20 cellular contexts compared by ENCODE assay signal in the genomic region with DNA sequence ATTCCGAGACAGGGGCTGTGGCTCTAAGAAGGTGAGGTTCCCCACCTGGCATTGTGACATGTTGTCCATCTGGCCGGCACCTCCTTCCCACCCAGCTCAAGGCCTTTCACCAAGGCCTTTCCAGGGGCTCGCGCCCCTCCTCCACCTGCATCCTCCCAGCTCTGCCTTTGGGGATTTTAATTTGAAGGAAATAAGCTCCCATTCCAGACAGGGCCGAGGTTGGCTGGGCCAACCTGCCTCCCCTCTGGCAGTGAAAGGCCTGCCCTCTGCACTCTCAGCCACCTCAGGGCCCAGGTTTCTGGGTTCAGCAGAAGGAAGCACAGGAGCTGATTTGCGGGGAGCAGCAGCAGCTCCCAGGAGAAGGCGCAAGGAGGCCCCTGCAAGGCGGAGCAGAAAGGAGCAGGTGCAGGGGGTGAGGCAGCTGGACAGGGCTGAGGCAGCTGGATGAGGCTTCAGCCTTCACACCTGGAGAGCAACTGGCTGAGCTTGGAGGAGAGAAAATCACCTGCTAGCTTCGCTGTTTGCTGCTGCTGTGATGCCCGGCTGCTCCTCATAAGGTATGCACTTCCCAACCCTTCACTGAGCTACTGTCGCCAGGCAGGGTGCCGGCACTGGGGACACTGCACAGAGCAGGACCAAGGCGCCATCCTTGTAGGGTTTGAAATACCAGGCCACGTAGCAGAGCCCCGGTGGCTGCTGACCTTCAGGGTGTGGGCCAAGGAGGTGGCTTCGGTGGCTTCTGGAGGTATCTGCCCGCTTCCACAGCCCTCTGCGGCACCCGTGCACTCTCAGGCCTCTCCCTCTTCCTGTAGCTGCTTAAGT.
A peak's percentile ranks its signal among the peaks of the same experiment; 100 is the strongest.
DNase-seq lines count a peak whose midpoint lies in the region; ATAC-seq and TF ChIP-seq lines count a peak whose summit lies in the region.
"Had no signal": no experiment of that assay in that cellular context is flagged by ENCODE, and none has a peak within 500 bp of the region (broad histone marks: within the 10 kb centered on the region; RNA-seq: fewer than 3 reads in every experiment).

No MANE protein-coding gene starts in this region.

- H3K4me3 ChIP-seq in BLaER1 treated with 17β-estradiol and CSF1 and Interleukin-3, amounts not matched to agents 10 nM and 100 nM, result no peak overlapping the region
- H3K4me3 ChIP-seq in esophagus muscularis mucosa (no peak overlapping the region), tibial artery (no peak overlapping the region)
- H3K4me3 ChIP-seq: A549, SJCRH30 had no signal

- 0 out of 22 replicates have a peak, but pooled peaks cover 0 to 11% (median 0%) of the 10 kb centered on the region in 11 experiments for H3K27me3 ChIP-seq in BLaER1 treated with 17β-estradiol and CSF1 and Interleukin-3, amounts not matched to agents 10 nM and 100 nM
- H3K27me3 ChIP-seq in esophagus muscularis mucosa (peaks cover 0 to 37% (median 0%) of the 10 kb centered on the region in 4 donors), tibial artery (no peaks in the 10 kb centered on the region)
- H3K27me3 ChIP-seq: SJCRH30 had no signal

- H4K20me1 ChIP-seq in BLaER1 treated with 17β-estradiol and CSF1 and Interleukin-3, amounts not matched to agents 10 nM and 100 nM, result no peaks in the 10 kb centered on the region

- H3K4me1 ChIP-seq in BLaER1 treated with 17β-estradiol and CSF1 and Interleukin-3, amounts not matched to agents 10 nM and 100 nM, result peaks cover 12 to 89% (median 81%) of the 10 kb centered on the region in 10 experiments
- H3K4me1 ChIP-seq in esophagus muscularis mucosa (peaks cover 0 to 9% (median 0%) of the 10 kb centered on the region in 4 donors), tibial artery (no peaks in the 10 kb centered on the region)
- H3K4me1 ChIP-seq: Caco-2 had no signal

- peak; percentile 30 for DNase-seq in DMS79 treated with DMSO at 0.1 percent for 48 hours (lab: John Stamatoyannopoulos, UW)
- peak; percentile 19 for DNase-seq in NCI-H69 (lab: John Stamatoyannopoulos, UW)
- peak; percentile 81 for DNase-seq in esophagus muscularis mucosa (ENCODE audit: extremely low spot score)
- DNase-seq in activated CD4-positive, alpha-beta T cell treated with anti-CD3 and anti-CD28 coated beads for 4 hours, result no peak
- no peak for DNase-seq in RKO (ENCODE audit: low spot score)
- DNase-seq in tibial artery, result no peak
- DNase-seq: Caco-2; CD4-positive, CD25-positive, alpha-beta regulatory T cell; DMS 273 treated with DMSO at 0.1 percent for 48 hours; EL; GF-D8; NCI-H1092; NCI-H146; NCI-H2029; NCI-H2227 treated with DMSO at 0.1 percent for 48 hours; NCI-H524; SJCRH30 had no signal

- H3K27ac ChIP-seq in BLaER1 treated with 17β-estradiol and CSF1 and Interleukin-3, amounts not matched to agents 10 nM and 100 nM, result no peak overlapping the region
- H3K27ac ChIP-seq in esophagus muscularis mucosa (replicated peaks in 1 of 4) (no peak overlapping the region), tibial artery (no peak overlapping the region)
- H3K27ac ChIP-seq: A549, SJCRH30 had no signal

- no peak for TF ChIP-seq EP300 in esophagus muscularis mucosa (IDR thresholded peaks at IDR 0.05)

- no peaks in the 10 kb centered on the region for H3K36me3 ChIP-seq in BLaER1 treated with 17β-estradiol and CSF1 and Interleukin-3, amounts not matched to agents 10 nM and 100 nM
- H3K36me3 ChIP-seq in esophagus muscularis mucosa (no peaks in the 10 kb centered on the region), tibial artery (no peaks in the 10 kb centered on the region)
- H3K36me3 ChIP-seq: SJCRH30 had no signal

- no peak for ATAC-seq in HG03039 (IDR thresholded peaks at IDR 0.05; ENCODE audit: unreplicated experiment)
- ATAC-seq: A549 had no signal

- no peak overlapping the region for H3K9ac ChIP-seq in BLaER1 treated with 17β-estradiol and CSF1 and Interleukin-3, amounts not matched to agents 10 nM and 100 nM

- WGBS in esophagus muscularis mucosa, result 84% methylated on average over 15 of the region's 19 CpGs

- TF ChIP-seq CTCF in esophagus muscularis mucosa (IDR thresholded peaks at IDR 0.05) (no peak), tibial artery (IDR thresholded peaks at IDR 0.05) (no peak)

- no peaks in the 10 kb centered on the region for H3K9me3 ChIP-seq in BLaER1 treated with 17β-estradiol and CSF1 and Interleukin-3, amounts not matched to agents 10 nM and 100 nM (replicated peaks in 1 of 11)
- no peaks in the 10 kb centered on the region for H3K9me3 ChIP-seq in esophagus muscularis mucosa
- H3K9me3 ChIP-seq in tibial artery, result no peaks in the 10 kb centered on the region
- H3K9me3 ChIP-seq: A549, Caco-2, SJCRH30 had no signal

- intact Hi-C loops in esophagus muscularis mucosa (cut with DNase I) (no loop called here), tibial artery (cut with DNase I; ENCODE audit: low total_unique reads) (no loop called here)

- TF ChIP-seq POLR2A in esophagus muscularis mucosa (IDR thresholded peaks at IDR 0.05; ENCODE audit: low read depth), result no peak

- peak overlapping the region in 9 of 11 experiments; percentile 32 to 77 (median 61); a peak in 17 of 22 replicates for H3K4me2 ChIP-seq in BLaER1 treated with 17β-estradiol and CSF1 and Interleukin-3, amounts not matched to agents 10 nM and 100 nM
- H3K4me2 ChIP-seq: A549 had no signal

Comparison
In these comparisons a context has a peak if more than half of its experiments do, and no peak if none do; other contexts are left out.
1. DNase-seq: peak in DMS79 treated with DMSO at 0.1 percent for 48 hours (single experiment), NCI-H69 (single experiment) and esophagus muscularis mucosa (single experiment); none in activated CD4-positive, alpha-beta T cell treated with anti-CD3 and anti-CD28 coated beads for 4 hours (0 of 2), RKO (single experiment) and tibial artery (0 of 2).